ENCODE assay signal across 23 cellular contexts in the genomic region with DNA sequence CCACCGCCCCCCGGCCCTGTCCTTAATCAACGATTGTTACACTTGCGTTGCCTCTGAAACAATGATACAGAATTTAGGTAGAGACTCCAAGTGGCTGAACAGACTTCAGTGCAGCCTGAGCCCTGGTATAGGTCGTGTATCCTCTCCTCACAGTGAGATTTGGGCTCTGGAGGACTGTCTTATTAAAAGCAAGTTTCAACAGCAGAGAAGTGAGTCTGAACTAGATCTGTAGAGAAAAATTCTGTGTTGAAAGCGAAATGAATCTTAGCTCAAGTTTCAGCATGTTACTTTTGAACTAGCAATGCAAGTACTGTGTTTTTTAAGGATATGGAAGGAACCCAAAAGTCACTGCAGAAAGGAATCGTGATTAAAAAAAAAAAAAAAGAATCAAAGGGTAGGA.
"Had no signal": no experiment of that assay in that cellular context is flagged by ENCODE, and none has a peak within 500 bp of the region (broad histone marks: within the 10 kb centered on the region; RNA-seq: fewer than 3 reads in every experiment).

No MANE protein-coding gene starts in this region.

- H3K9me3 ChIP-seq: Peyer's patch had no signal

- H3K36me3 ChIP-seq: adrenal gland, Peyer's patch had no signal

- H3K4me3 Mint-ChIP-seq: activated CD8-positive, alpha-beta T cell treated with anti-CD3 and anti-CD28 coated beads, Interleukin-2, amount 10 ng/mL, durations not matched to agents 7 days and 5 days; activated naive CD8-positive, alpha-beta T cell treated with anti-CD3 and anti-CD28 coated beads, Interleukin-2, amount 10 ng/mL, durations not matched to agents 7 days and 5 days; T-helper 17 cell; WTC11 had no signal

- H3K27me3 ChIP-seq: adrenal gland, Peyer's patch had no signal

- H3K4me1 Mint-ChIP-seq: activated naive CD8-positive, alpha-beta T cell treated with anti-CD3 and anti-CD28 coated beads, Interleukin-2, amount 10 ng/mL, durations not matched to agents 7 days and 5 days; T-helper 17 cell had no signal

- H3K36me3 Mint-ChIP-seq: activated naive CD8-positive, alpha-beta T cell treated with anti-CD3 and anti-CD28 coated beads, Interleukin-2, amount 10 ng/mL, durations not matched to agents 7 days and 5 days; WTC11 had no signal

- H3K4me1 ChIP-seq: adrenal gland, Peyer's patch had no signal

- H3K9me3 Mint-ChIP-seq: activated naive CD8-positive, alpha-beta T cell treated with anti-CD3 and anti-CD28 coated beads, Interleukin-2, amount 10 ng/mL, durations not matched to agents 7 days and 5 days had no signal

- H3K4me3 ChIP-seq: adrenal gland, K562, Peyer's patch had no signal

- H3K27ac Mint-ChIP-seq: activated CD8-positive, alpha-beta T cell treated with anti-CD3 and anti-CD28 coated beads, Interleukin-2, amount 10 ng/mL, durations not matched to agents 7 days and 5 days; activated naive CD8-positive, alpha-beta T cell treated with anti-CD3 and anti-CD28 coated beads, Interleukin-2, amount 10 ng/mL, durations not matched to agents 7 days and 5 days; T-helper 17 cell; WTC11 had no signal

- H3K27ac ChIP-seq: adrenal gland, Peyer's patch had no signal

- DNase-seq: activated CD4-positive, alpha-beta T cell treated with anti-CD3 and anti-CD28 coated beads for 48 hours; activated CD4-positive, alpha-beta T cell treated with anti-CD3 and anti-CD28 coated beads, Interleukin-2, amount 50 U/mL, for 4 hours; activated CD4-positive, CD25-positive, alpha-beta regulatory T cell treated with anti-CD3 and anti-CD28 coated beads, Interleukin-2, amount 50 U/mL, for 72 hours; activated CD8-positive, alpha-beta memory T cell treated with anti-CD3 and anti-CD28 coated beads, Interleukin-2, amount 50 U/mL, for 48 hours; activated CD8-positive, alpha-beta T cell treated with anti-CD3 and anti-CD28 coated beads, Interleukin-2, amount 10 ng/mL, durations not matched to agents 7 days and 5 days; activated naive CD4-positive, alpha-beta T cell treated with anti-CD3 and anti-CD28 coated beads, Interleukin-2, amount 50 U/mL, for 16 hours; activated naive CD8-positive, alpha-beta T cell treated with anti-CD3 and anti-CD28 coated beads, Interleukin-2, amount 10 ng/mL, durations not matched to agents 7 days and 5 days; activated T-cell treated with anti-CD3 and anti-CD28 coated beads, Interleukin-2, amount 50 U/mL, for 1 hour; adrenal gland; anterior cingulate cortex; Karpas-422; NCI-H1105 treated with DMSO at 0.1 percent for 48 hours; NCI-H1436 treated with DMSO at 0.1 percent for 48 hours; NCI-H187 treated with DMSO at 0.1 percent for 48 hours; NCI-H2081 treated with DMSO at 0.1 percent for 48 hours; NCI-H446; NCI-H524; Peyer's patch; SHP77 treated with DMSO at 0.1 percent for 48 hours; T-helper 17 cell; T-helper 9 cell had no signal
